In genomic region chr14:30690487-30691355, GRCh38 we compare ENCODE assay signal across 7 cellular contexts.
DNase-seq lines count a peak whose midpoint lies in the region; ATAC-seq and TF ChIP-seq lines count a peak whose summit lies in the region.
"Not testable (repeated sequence)": the region's sequence is repeated elsewhere in the genome, so short reads cannot be mapped to it uniquely, and the experiment has no call there.

No MANE protein-coding gene starts in this region.

- H3K4me1 Mint-ChIP-seq in activated CD4-positive, alpha-beta T cell treated with anti-CD3 and anti-CD28 coated beads, Interleukin-2, amount 10 ng/mL, durations not matched to agents 7 days and 5 days; brain: not testable (repeated sequence)

- not testable (repeated sequence) for H3K36me3 ChIP-seq in right lobe of liver
- peaks cover 0 to 12% of the 10 kb centered on the region in 2 donors for H3K36me3 ChIP-seq in psoas muscle (ENCODE audit: insufficient read depth in 1 of 2, low read depth in 1 of 2)

- TF ChIP-seq POLR2A in right lobe of liver (IDR thresholded peaks at IDR 0.05) = not testable (repeated sequence)

- TF ChIP-seq CTCF in brain (conservative IDR thresholded peaks at IDR 0.05) (peak; percentile 17 to 44), foreskin keratinocyte (conservative IDR thresholded peaks at IDR 0.05) (peak; percentile 74), right lobe of liver (IDR thresholded peaks at IDR 0.05) (peak; percentile 28 to 52 (median 44))
- not testable (repeated sequence) for TF ChIP-seq CTCF in psoas muscle (IDR thresholded peaks at IDR 0.05)

- CTCF ChIA-PET in activated CD4-positive, alpha-beta T cell treated with anti-CD3 and anti-CD28 coated beads, Interleukin-2, amount 10 ng/mL, durations not matched to agents 7 days and 5 days (lab: Charles Lee) = interaction anchor here (1.3 kb wide), 1 partner anchor 8 kb away, joined by 4 read pairs; no protein-coding TSS in a partner anchor

- not testable (repeated sequence) for H3K4me1 ChIP-seq in foreskin keratinocyte, psoas muscle
- H3K4me1 ChIP-seq in right lobe of liver = peaks cover 0 to 22% (median 3%) of the 10 kb centered on the region in 4 donors

- intact Hi-C loops in right lobe of liver (cut with DNase I); psoas muscle (cut with DNase I): not testable (repeated sequence)

- H3K4me3 Mint-ChIP-seq in activated CD4-positive, alpha-beta T cell treated with anti-CD3 and anti-CD28 coated beads, Interleukin-2, amount 10 ng/mL, durations not matched to agents 7 days and 5 days = peak overlapping the region; percentile 47
- H3K4me3 Mint-ChIP-seq in brain = peak overlapping the region in 3 of 5 experiments; percentile 42 to 78 (median 78)

- H3K9me3 ChIP-seq in right lobe of liver, psoas muscle: not testable (repeated sequence)

- not testable (repeated sequence) for H3K9me3 Mint-ChIP-seq in activated CD4-positive, alpha-beta T cell treated with anti-CD3 and anti-CD28 coated beads, Interleukin-2, amount 10 ng/mL, durations not matched to agents 7 days and 5 days; brain

- H3K27me3 Mint-ChIP-seq in activated CD4-positive, alpha-beta T cell treated with anti-CD3 and anti-CD28 coated beads, Interleukin-2, amount 10 ng/mL, durations not matched to agents 7 days and 5 days; brain: not testable (repeated sequence)

- H3K27me3 ChIP-seq in foreskin keratinocyte; right lobe of liver; psoas muscle (ENCODE audit: insufficient read depth in 3 of 3, low read length in 2 of 3): not testable (repeated sequence)

- not testable (repeated sequence) for H3K36me3 Mint-ChIP-seq in activated CD4-positive, alpha-beta T cell treated with anti-CD3 and anti-CD28 coated beads, Interleukin-2, amount 10 ng/mL, durations not matched to agents 7 days and 5 days (ENCODE audit: low read depth)
- H3K36me3 Mint-ChIP-seq in brain = peaks cover 21% of the 10 kb centered on the region

- WGBS in right lobe of liver (ENCODE audit: insufficient coverage, low coverage, low lambda C conversion rate, missing lambda C conversion rate) = 9% methylated on average over 10 of the region's 28 CpGs
- WGBS in psoas muscle, 3 donors = 58 to 75% (median 70%) methylated on average over 16 to 19 of the region's 28 CpGs

- peak overlapping the region; percentile 69 for H3K27ac ChIP-seq in foreskin keratinocyte
- peak overlapping the region in 1 of 3 donors; percentile 24 for H3K27ac ChIP-seq in right lobe of liver
- H3K27ac ChIP-seq in psoas muscle = not testable (repeated sequence)

- H3K4me3 ChIP-seq in GM08714 (ENCODE audit: low read length) (peak overlapping the region; percentile 7; the same call in 1 of the 2 replicates), right lobe of liver (peak overlapping the region; percentile 25 to 34 (median 25)), psoas muscle (peak overlapping the region; percentile 11)

- peak overlapping the region; percentile 82 for H3K27ac Mint-ChIP-seq in activated CD4-positive, alpha-beta T cell treated with anti-CD3 and anti-CD28 coated beads, Interleukin-2, amount 10 ng/mL, durations not matched to agents 7 days and 5 days
- peak overlapping the region in 3 of 5 experiments; percentile 30 to 91 (median 79) for H3K27ac Mint-ChIP-seq in brain

- ATAC-seq in foreskin keratinocyte (peak; percentile 24), right lobe of liver (peak in 3 of 4 donors; percentile 37 to 55 (median 53))
- ATAC-seq in psoas muscle = not testable (repeated sequence)

- peak; percentile 27 for DNase-seq in NCI-H2196 treated with DMSO at 0.1 percent for 48 hours (lab: John Stamatoyannopoulos, UW; ENCODE audit: unreplicated experiment)
- DNase-seq in activated CD4-positive, alpha-beta T cell treated with anti-CD3 and anti-CD28 coated beads, Interleukin-2, amount 10 ng/mL, durations not matched to agents 7 days and 5 days; foreskin keratinocyte; right lobe of liver; psoas muscle: not testable (repeated sequence)

- POLR2A ChIA-PET in activated CD4-positive, alpha-beta T cell treated with anti-CD3 and anti-CD28 coated beads, Interleukin-2, amount 10 ng/mL, durations not matched to agents 7 days and 5 days (lab: Charles Lee) = not testable (repeated sequence)
